Comparison of ENCODE assay signal across 1 cellular context in genomic region chr4:14566518-14566917, GRCh38.
TF ChIP-seq lines count a peak whose summit lies in the region.

No MANE protein-coding gene starts in this region.

TF ChIP-seq in GM23338, 12 proteins besides CTCF, POLR2A, EP300 and RAD21:
- TF ChIP-seq ZNF462 (CRISPR knock-in tag; IDR thresholded peaks at IDR 0.05): no peak
- no peak for TF ChIP-seq EZH2 (IDR thresholded peaks at IDR 0.05; ENCODE audit: low read depth, unreplicated experiment)
- no peak for TF ChIP-seq NANOG (IDR thresholded peaks at IDR 0.05; ENCODE audit: borderline replicate concordance)
- TF ChIP-seq ETS1 (IDR thresholded peaks at IDR 0.05): no peak
- no peak for TF ChIP-seq POLR2AphosphoS5 (IDR thresholded peaks at IDR 0.05; ENCODE audit: low read depth)
TF ChIP-seq in GM23338: peak in this region for 0.
